23 cellular contexts compared by ENCODE assay signal in the genomic region with DNA sequence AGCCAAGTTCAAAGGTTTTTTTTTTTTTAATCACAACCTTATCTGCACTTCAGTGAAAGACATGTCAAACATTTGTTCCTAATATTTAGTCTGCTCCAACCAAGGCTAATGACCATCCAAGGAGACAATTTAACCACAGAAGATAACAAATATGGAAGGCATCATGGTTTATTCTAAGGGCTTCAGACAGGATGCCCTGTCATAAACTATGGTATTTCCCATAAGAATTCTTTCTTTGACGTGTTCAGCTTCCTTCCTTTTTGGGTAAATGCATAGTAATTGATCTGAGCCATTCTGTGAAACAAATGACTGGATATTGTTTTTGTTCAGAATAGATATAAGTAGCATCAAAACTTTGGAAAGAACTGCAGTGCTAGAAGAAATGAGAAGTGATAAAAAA.
DNase-seq lines count a peak whose midpoint lies in the region; ATAC-seq, FAIRE-seq and TF ChIP-seq lines count a peak whose summit lies in the region.
"Had no signal": no experiment of that assay in that cellular context is flagged by ENCODE, and none has a peak within 500 bp of the region (broad histone marks: within the 10 kb centered on the region; RNA-seq: fewer than 3 reads in every experiment).

No MANE protein-coding gene starts in this region.

- H3K4ac ChIP-seq in mesenchymal stem cell (ENCODE audit: low read depth in 1 of 2, low read length in 2 of 2) = no peak overlapping the region

- H3K4me2 ChIP-seq in endothelial cell of umbilical vein (ENCODE audit: insufficient read depth, low read length) (peak overlapping the region; percentile 2), mesenchymal stem cell (ENCODE audit: low read length, poor library complexity, severe bottlenecking) (no peak overlapping the region)
- H3K4me2 ChIP-seq: A549; BLaER1 treated with 17β-estradiol and CSF1 and Interleukin-3, amounts not matched to agents 10 nM and 100 nM had no signal

- H2BK120ac ChIP-seq in mesenchymal stem cell (ENCODE audit: low read depth, low read length) = no peak overlapping the region

- H3K9me1 ChIP-seq in endothelial cell of umbilical vein (replicated peaks; ENCODE audit: control insufficient read depth, extremely low read depth, insufficient read depth, low read length) = no peaks in the 10 kb centered on the region

- peak; percentile 4 for DNase-seq in EH (ENCODE audit: low read depth)
- DNase-seq in endothelial cell of umbilical vein (ENCODE audit: low read depth, low spot score) = peak; percentile 61
- DNase-seq in mesenchymal stem cell = peak; percentile 26
- no peak for DNase-seq in NCI-H1092 (lab: John Stamatoyannopoulos, UW)
- no peak for DNase-seq in D341Med (ENCODE audit: low spot score)
- DNase-seq in stimulated activated effector memory CD8-positive, alpha-beta T cell treated with anti-CD3 and anti-CD28 coated beads, Interleukin-12 subunit alpha, Interleukin-12 subunit beta, amount 100 ng/mL, for 72 hours (ENCODE audit: low spot score in 2 of 2) = no peak
- DNase-seq: AML-193; CD4-positive, alpha-beta T cell; CD8-positive, alpha-beta T cell; COR-L47; DMS79 treated with DMSO at 0.1 percent for 48 hours; EL; GDM1 had no signal

- no TSS peak for BruUV-seq in endothelial cell of umbilical vein (replicated peaks; lab: Mats Ljungman, UMichigan)

- dilution Hi-C loops in endothelial cell of umbilical vein (cut with MboI; ENCODE audit: extremely low pct_ligation_motif_present, low sequenced_read_pairs) = no loop called here

- no peaks in the 10 kb centered on the region for H3K79me2 ChIP-seq in endothelial cell of umbilical vein (ENCODE audit: control insufficient read depth, insufficient read depth, low read length)

- no peak overlapping the region for H2AK5ac ChIP-seq in mesenchymal stem cell (ENCODE audit: low read length, severe bottlenecking)

- H2BK12ac ChIP-seq in mesenchymal stem cell (ENCODE audit: low read length in 2 of 2) = no peak overlapping the region

- TF ChIP-seq POLR2A in endothelial cell of umbilical vein (IDR thresholded peaks at IDR 0.05; ENCODE audit: low read depth, low read length) = no peak

- no peaks in the 10 kb centered on the region for H4K20me1 ChIP-seq in endothelial cell of umbilical vein (replicated peaks; ENCODE audit: control insufficient read depth, extremely low read depth, insufficient read depth, low read length)

- intact Hi-C loops in endothelial cell of umbilical vein (cut with micrococcal nuclease) = loop anchor here (1.0 kb wide), 1 partner anchor 18 kb away; no protein-coding TSS in a partner anchor

- no peak overlapping the region for H2BK15ac ChIP-seq in mesenchymal stem cell (ENCODE audit: low read depth, poor library complexity, severe bottlenecking)

- H3K9me3 ChIP-seq in endothelial cell of umbilical vein (replicated peaks; ENCODE audit: control insufficient read depth, insufficient read depth, low read length) (no peaks in the 10 kb centered on the region), mesenchymal stem cell (ENCODE audit: control insufficient read depth, low read length) (no peaks in the 10 kb centered on the region)
- H3K9me3 ChIP-seq: A549; BLaER1 treated with 17β-estradiol and CSF1 and Interleukin-3, amounts not matched to agents 10 nM and 100 nM had no signal

- H3K14ac ChIP-seq in mesenchymal stem cell (ENCODE audit: low read length in 2 of 2) = no peak overlapping the region

- WGBS in mesenchymal stem cell = 38% methylated on average over 1 of the region's 1 CpG

- TF ChIP-seq CTCF in endothelial cell of umbilical vein (IDR thresholded peaks at IDR 0.05; ENCODE audit: extremely low read depth in 1 of 2, insufficient read depth in 1 of 2, low read depth in 1 of 2, low read length in 2 of 2) = no peak

- no peak overlapping the region for H3K4me3 Mint-ChIP-seq in stimulated activated effector memory CD8-positive, alpha-beta T cell treated with anti-CD3 and anti-CD28 coated beads, Interleukin-12 subunit alpha, Interleukin-12 subunit beta, amount 100 ng/mL, for 72 hours
- H3K4me3 Mint-ChIP-seq: B cell; CD4-positive, alpha-beta T cell; CD8-positive, alpha-beta T cell had no signal

- no peak overlapping the region for H4K91ac ChIP-seq in mesenchymal stem cell (ENCODE audit: low read length)

- H3K36me3 ChIP-seq in endothelial cell of umbilical vein (ENCODE audit: control insufficient read depth in 2 of 2, extremely low read depth in 1 of 2, insufficient read depth in 2 of 2, low read length in 2 of 2) (no peaks in the 10 kb centered on the region), mesenchymal stem cell (ENCODE audit: control insufficient read depth in 1 of 2, insufficient read depth in 2 of 2, low read depth in 1 of 2, low read length in 2 of 2) (no peaks in the 10 kb centered on the region)

- H3K4me3 ChIP-seq in endothelial cell of umbilical vein (replicated peaks in 1 of 3; ENCODE audit: insufficient read depth in 1 of 3, low read depth in 1 of 3, low read length in 3 of 3) (no peak overlapping the region), mesenchymal stem cell (ENCODE audit: insufficient read depth in 1 of 2, low read depth in 1 of 2, low read length in 2 of 2) (no peak overlapping the region)
- H3K4me3 ChIP-seq: A549; BLaER1 treated with 17β-estradiol and CSF1 and Interleukin-3, amounts not matched to agents 10 nM and 100 nM; GM12878 had no signal

- no peak overlapping the region for H2AFZ ChIP-seq in endothelial cell of umbilical vein (ENCODE audit: low read depth, low read length)
- no peak overlapping the region for H2AFZ ChIP-seq in mesenchymal stem cell (ENCODE audit: low read depth, low read length)

- H3K27me3 ChIP-seq in endothelial cell of umbilical vein (ENCODE audit: control insufficient read depth in 2 of 2, insufficient read depth in 2 of 2, low read length in 2 of 2) (no peaks in the 10 kb centered on the region), mesenchymal stem cell (ENCODE audit: control insufficient read depth in 1 of 2, insufficient read depth in 1 of 2, low read length in 2 of 2) (no peaks in the 10 kb centered on the region)
- H3K27me3 ChIP-seq: BLaER1 treated with 17β-estradiol and CSF1 and Interleukin-3, amounts not matched to agents 10 nM and 100 nM had no signal

- ATAC-seq in stimulated activated effector memory CD8-positive, alpha-beta T cell treated with anti-CD3 and anti-CD28 coated beads, Interleukin-12 subunit alpha, Interleukin-12 subunit beta, amount 100 ng/mL, for 72 hours = no peak
- ATAC-seq: A549; CD8-positive, alpha-beta T cell; GM12878 had no signal

- no peak overlapping the region for H3K23ac ChIP-seq in mesenchymal stem cell (ENCODE audit: low read length in 2 of 2)

- FAIRE-seq in endothelial cell of umbilical vein (lab: Jason Lieb, UNC) (peak; percentile 50), islet of Langerhans (lab: Jason Lieb, UNC) (peak; percentile 66)
- FAIRE-seq: A549, D721Med, GM12878, GM12892, GM18507 had no signal

- POLR2A ChIA-PET in endothelial cell of umbilical vein (lab: Charles Lee) = no interaction called here

- H3K27ac ChIP-seq in endothelial cell of umbilical vein (ENCODE audit: insufficient read depth, low read depth, low read length) = no peak overlapping the region
- H3K27ac ChIP-seq in mesenchymal stem cell (ENCODE audit: low read length, poor library complexity, severe bottlenecking) = no peak overlapping the region
- H3K27ac ChIP-seq: 22Rv1; A549; BLaER1 treated with 17β-estradiol and CSF1 and Interleukin-3, amounts not matched to agents 10 nM and 100 nM; C4-2B had no signal

- CTCF ChIA-PET in endothelial cell of umbilical vein (lab: Charles Lee) = interaction anchor here (0.6 kb wide), 1 partner anchor 397 kb away, joined by 3 read pairs; no protein-coding TSS in a partner anchor

- no peaks in the 10 kb centered on the region for H3K79me1 ChIP-seq in mesenchymal stem cell (replicated peaks; ENCODE audit: low read length, poor library complexity, severe bottlenecking)

- no peaks in the 10 kb centered on the region for H3K9me3 Mint-ChIP-seq in stimulated activated effector memory CD8-positive, alpha-beta T cell treated with anti-CD3 and anti-CD28 coated beads, Interleukin-12 subunit alpha, Interleukin-12 subunit beta, amount 100 ng/mL, for 72 hours
- H3K9me3 Mint-ChIP-seq: CD4-positive, alpha-beta T cell; CD8-positive, alpha-beta T cell had no signal

- H3K4me1 Mint-ChIP-seq in stimulated activated effector memory CD8-positive, alpha-beta T cell treated with anti-CD3 and anti-CD28 coated beads, Interleukin-12 subunit alpha, Interleukin-12 subunit beta, amount 100 ng/mL, for 72 hours = no peaks in the 10 kb centered on the region

- H3K27ac Mint-ChIP-seq in stimulated activated effector memory CD8-positive, alpha-beta T cell treated with anti-CD3 and anti-CD28 coated beads, Interleukin-12 subunit alpha, Interleukin-12 subunit beta, amount 100 ng/mL, for 72 hours = no peak overlapping the region
- H3K27ac Mint-ChIP-seq: B cell; CD4-positive, alpha-beta T cell; CD8-positive, alpha-beta T cell had no signal

- H3K9ac ChIP-seq in endothelial cell of umbilical vein (replicated peaks; ENCODE audit: extremely low read depth, insufficient read depth, low read length) = no peak overlapping the region
- no peak overlapping the region for H3K9ac ChIP-seq in mesenchymal stem cell (ENCODE audit: low read length)
- H3K9ac ChIP-seq: BLaER1 treated with 17β-estradiol and CSF1 and Interleukin-3, amounts not matched to agents 10 nM and 100 nM had no signal

- no peak overlapping the region for H2BK5ac ChIP-seq in mesenchymal stem cell (ENCODE audit: low read depth, low read length, poor library complexity, severe bottlenecking)

- no peak overlapping the region for H4K8ac ChIP-seq in mesenchymal stem cell (ENCODE audit: low read length)

- no peaks in the 10 kb centered on the region for H3K36me3 Mint-ChIP-seq in stimulated activated effector memory CD8-positive, alpha-beta T cell treated with anti-CD3 and anti-CD28 coated beads, Interleukin-12 subunit alpha, Interleukin-12 subunit beta, amount 100 ng/mL, for 72 hours

- peaks cover 11% of the 10 kb centered on the region for H3K4me1 ChIP-seq in endothelial cell of umbilical vein (ENCODE audit: control insufficient read depth, extremely low read depth, insufficient read depth, low read length)
- no peaks in the 10 kb centered on the region for H3K4me1 ChIP-seq in mesenchymal stem cell (ENCODE audit: control insufficient read depth, insufficient read depth, low read depth, low read length)
- H3K4me1 ChIP-seq: A549 had no signal

- no peak overlapping the region for H3K18ac ChIP-seq in mesenchymal stem cell (ENCODE audit: low read depth in 1 of 2, low read length in 2 of 2)

TF ChIP-seq in endothelial cell of umbilical vein, 7 proteins besides CTCF, POLR2A, EP300 and RAD21:
- TF ChIP-seq FOS (IDR thresholded peaks at IDR 0.05; ENCODE audit: borderline replicate concordance, insufficient read depth, low read length) = peak; percentile 39
- TF ChIP-seq GATA2 (IDR thresholded peaks at IDR 0.05; ENCODE audit: insufficient read depth, insufficient read length, low read depth, low read length) = peak; percentile 21
- peak; percentile 34 for TF ChIP-seq JUN (IDR thresholded peaks at IDR 0.05; ENCODE audit: borderline replicate concordance, insufficient read depth, insufficient read length, low read depth)
- no peak for TF ChIP-seq MYC (IDR thresholded peaks at IDR 0.05; ENCODE audit: low read depth, low read length)

Comparison
In these comparisons a context has a peak if more than half of its experiments do, and no peak if none do; other contexts are left out.
1. DNase-seq: peak in EH (single experiment), endothelial cell of umbilical vein (single experiment) and mesenchymal stem cell (single experiment); none in NCI-H1092 (single experiment), D341Med (single experiment) and stimulated activated effector memory CD8-positive, alpha-beta T cell treated with anti-CD3 and anti-CD28 coated beads, Interleukin-12 subunit alpha, Interleukin-12 subunit beta, amount 100 ng/mL, for 72 hours (0 of 2).